ENCODE assay signal across 9 cellular contexts in the genomic region with DNA sequence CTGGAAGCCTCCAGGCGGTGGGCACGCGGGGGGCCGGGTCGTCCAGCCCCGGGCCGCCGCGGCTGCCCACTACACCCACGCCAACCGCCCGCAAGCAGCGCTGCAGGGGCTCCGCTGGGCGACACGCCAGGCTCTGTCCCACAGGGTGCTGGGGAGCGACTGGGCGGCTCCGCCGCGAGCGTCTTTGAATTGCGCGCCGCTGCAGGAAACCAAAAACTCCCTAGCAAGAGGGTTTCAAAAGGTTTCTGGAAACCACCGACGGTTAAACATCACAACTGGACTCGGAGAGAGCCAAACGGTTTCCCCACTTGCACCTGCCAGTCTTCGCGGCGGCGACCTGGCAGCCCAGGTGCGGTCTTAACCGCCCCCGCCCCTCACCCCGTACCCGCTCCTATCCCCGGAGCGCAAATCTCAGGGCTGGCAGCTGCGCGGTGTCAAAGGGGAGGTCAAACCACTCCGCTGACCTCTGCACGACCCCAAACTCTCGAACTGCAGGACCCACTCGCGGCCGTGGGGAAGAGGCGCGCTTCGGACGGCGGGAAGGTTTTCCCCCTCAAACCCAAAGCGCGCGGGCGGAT. TPM values are rescaled to one million over a fixed set of nuclear protein-coding genes. Genes with fewer than 3 reads are reported as not detected.
DNase-seq lines count a peak whose midpoint lies in the region; ATAC-seq and TF ChIP-seq lines count a peak whose summit lies in the region.
"Had no signal": no experiment of that assay in that cellular context is flagged by ENCODE, and none has a peak within 500 bp of the region (broad histone marks: within the 10 kb centered on the region; RNA-seq: fewer than 3 reads in every experiment).

No MANE protein-coding gene starts in this region.

- peak overlapping the region; percentile 77 for H3K4me3 ChIP-seq in SJCRH30
- peak overlapping the region; percentile 7 to 74 (median 59) for H3K4me3 ChIP-seq in adrenal gland
- peak overlapping the region; percentile 41 for H3K4me3 ChIP-seq in kidney epithelial cell (ENCODE audit: low read depth, low read length)

- peak; percentile 57 for ATAC-seq in HG02943 (IDR thresholded peaks at IDR 0.05; ENCODE audit: low read depth, unreplicated experiment)

- intact Hi-C loops in adrenal gland (cut with DNase I), result loop anchor here in 1 of 2 donors (5.0 to 10.0 kb wide), 2 partner anchors 202 to 265 kb away; no protein-coding TSS in a partner anchor

- H3K27ac ChIP-seq in SJCRH30, result peak overlapping the region; percentile 79
- H3K27ac ChIP-seq in adrenal gland, result peak overlapping the region in 4 of 5 donors; percentile 36 to 75 (median 54)
- H3K27ac ChIP-seq: epithelial cell of prostate had no signal

- H3K27me3 ChIP-seq in SJCRH30, result no peaks in the 10 kb centered on the region
- H3K27me3 ChIP-seq in adrenal gland, result no peaks in the 10 kb centered on the region
- H3K27me3 ChIP-seq in kidney epithelial cell (ENCODE audit: control insufficient read depth, insufficient read depth, low read length), result peaks cover 36% of the 10 kb centered on the region

- peaks cover 33% of the 10 kb centered on the region for H3K36me3 ChIP-seq in SJCRH30
- peaks cover 0 to 15% of the 10 kb centered on the region in 2 donors for H3K36me3 ChIP-seq in adrenal gland (replicated peaks in 1 of 2)
- no peaks in the 10 kb centered on the region for H3K36me3 ChIP-seq in kidney epithelial cell (ENCODE audit: control insufficient read depth, insufficient read depth, low read length)

- no peak for TF ChIP-seq CTCF in adrenal gland (IDR thresholded peaks at IDR 0.05)
- TF ChIP-seq CTCF in kidney epithelial cell (IDR thresholded peaks at IDR 0.05; ENCODE audit: insufficient read depth, low read length, poor library complexity, severe bottlenecking), result no peak

- no peaks in the 10 kb centered on the region for H3K9me3 ChIP-seq in SJCRH30 (replicated peaks)
- no peaks in the 10 kb centered on the region for H3K9me3 ChIP-seq in adrenal gland (replicated peaks in 1 of 3)

- DNase-seq in NCI-H146 (lab: John Stamatoyannopoulos, UW) (peak; percentile 63), NCI-H146 treated with DMSO at 0.1 percent for 48 hours (lab: John Stamatoyannopoulos, UW; ENCODE audit: unreplicated experiment) (no peak), SJCRH30 (peak; percentile 47 to 50), adrenal gland (peak in 6 of 7 donors; percentile 28 to 63 (median 44)), kidney epithelial cell (ENCODE audit: low read depth) (no peak), occipital lobe (lab: John Stamatoyannopoulos, UW) (no peak)
- DNase-seq in stimulated activated CD4-positive, alpha-beta T cell treated with anti-CD3 and anti-CD28 coated beads, TNF-alpha, amount 100 ng/mL, for 1 hour (ENCODE audit: low read depth in 3 of 3, low spot score in 1 of 3), result peak in 2 of 3 donors; percentile 37 to 38

- H3K4me1 ChIP-seq in SJCRH30 (peaks cover 33% of the 10 kb centered on the region), adrenal gland (replicated peaks in 1 of 2) (peaks cover 10 to 37% of the 10 kb centered on the region in 2 donors)

- TF ChIP-seq POLR2A in adrenal gland (IDR thresholded peaks at IDR 0.05), result no peak

- WGBS in adrenal gland, 4 donors, result 0 to 1% (median 0%) methylated on average over 4 to 57 of the region's 57 CpGs

RNA-seq across cellular contexts. Expression of gene CXCR4, which starts 1.0 kb away (rescaled TPM):
- 161 and 164 TPM in 2 replicates for total RNA-seq in SJCRH30 (2014; rRNA removed; shearing (Covaris generic))
- 100 to 1,000 TPM in 2 of 8 donors, 10 to 100 TPM in 6; 21.9 to 344 (median 79.8) TPM for total RNA-seq in adrenal gland
- 100 to 1,000 TPM in 1 of 3 donors, 10 to 100 TPM in 2; 34.3 to 186 (median 84.3) TPM for polyA plus RNA-seq in adrenal gland
- 0.68 and 0.88 TPM in 2 replicates for total RNA-seq in kidney epithelial cell
- total RNA-seq in occipital lobe, result 115 TPM

Comparison
In these comparisons a context has a peak if more than half of its experiments do, and no peak if none do; other contexts are left out.
1. DNase-seq: peak in NCI-H146 (single experiment), SJCRH30 (2 of 2), adrenal gland (6 of 7) and stimulated activated CD4-positive, alpha-beta T cell treated with anti-CD3 and anti-CD28 coated beads, TNF-alpha, amount 100 ng/mL, for 1 hour (2 of 3); none in NCI-H146 treated with DMSO at 0.1 percent for 48 hours (single experiment), kidney epithelial cell (single experiment) and occipital lobe (single experiment).
2. RNA of gene CXCR4, which starts 1.0 kb away (total RNA-seq): 161 to 164 TPM in SJCRH30, 115 TPM in occipital lobe (single experiment) and 21.9 to 344 TPM in adrenal gland; 0.68 to 0.88 TPM in kidney epithelial cell; every median in the first group is over 10 times any median in the second.
3. Peak in every context shown above with its lines, with median percentiles within 50 percentile points of each other: H3K4me3 ChIP-seq.